ENCODE assay signal across 22 cellular contexts in the genomic region with DNA sequence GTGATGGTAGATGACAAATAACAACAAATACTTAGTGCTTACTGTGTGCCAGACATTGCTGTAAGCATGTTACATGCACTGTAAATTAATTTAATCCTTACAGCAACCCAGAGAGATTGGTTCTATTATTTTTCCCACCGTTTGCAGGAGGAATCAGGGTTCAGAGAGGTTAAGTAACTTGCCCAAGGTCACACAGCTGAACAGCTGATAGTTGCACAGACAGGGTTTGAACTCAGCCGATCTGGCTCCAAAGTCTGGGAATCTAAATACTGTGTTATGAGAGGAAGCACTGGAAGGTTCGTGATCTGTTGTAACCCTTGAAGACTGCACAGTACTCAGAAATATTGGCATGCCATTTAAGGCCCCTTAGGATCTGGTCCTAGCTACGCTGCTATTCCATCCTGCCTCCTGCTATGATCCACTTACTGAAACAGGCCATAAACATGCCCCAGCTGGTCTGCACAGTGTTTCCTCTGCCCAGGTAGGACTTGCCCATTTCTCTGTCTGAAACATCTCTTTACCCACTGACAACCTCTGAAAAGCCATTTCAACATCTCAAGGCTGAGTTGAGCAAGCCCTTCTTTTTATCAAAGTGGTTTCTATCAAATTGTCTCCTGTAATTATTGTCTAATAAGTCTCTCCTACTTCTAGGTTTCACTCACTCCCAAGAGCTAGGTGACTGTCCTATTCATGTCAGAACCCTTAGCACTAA. TPM values are rescaled to one million over a fixed set of nuclear protein-coding genes. Genes with fewer than 3 reads are reported as not detected.
DNase-seq lines count a peak whose midpoint lies in the region; ATAC-seq, FAIRE-seq and TF ChIP-seq lines count a peak whose summit lies in the region.
"Had no signal": no experiment of that assay in that cellular context is flagged by ENCODE, and none has a peak within 500 bp of the region (broad histone marks: within the 10 kb centered on the region; RNA-seq: fewer than 3 reads in every experiment).

No MANE protein-coding gene starts in this region.

- 62% methylated on average over 4 of the region's 4 CpGs for WGBS in A549 (ENCODE audit: missing lambda C conversion rate)

- CTCF ChIA-PET in A549 (lab: Yijun Ruan, JAX) (interaction anchor here (0.6 to 3.1 kb wide), 5 partner anchors 8 to 1037 kb away, joined by 3 to 22 read pairs (median 3); no protein-coding TSS in a partner anchor), HEK293 (lab: Yijun Ruan, JAX) (interaction anchor here (1.9 kb wide), 1 partner anchor 48 kb away, joined by 4 read pairs; no protein-coding TSS in a partner anchor)

- H3K9me3 ChIP-seq in A549 (no peaks in the 10 kb centered on the region), HEK293 (ENCODE audit: control insufficient read depth, insufficient read depth, low read depth, low read length) (no peaks in the 10 kb centered on the region)
- H3K9me3 ChIP-seq: ovary, thoracic aorta had no signal

- no peak for TF ChIP-seq RAD21 in A549 (conservative IDR thresholded peaks at IDR 0.05 in 1 of 2, IDR thresholded peaks at IDR 0.05 in 1 of 2)

- H3K27ac ChIP-seq in A549, result peak overlapping the region; percentile 23 to 46; a peak in 4 of 6 replicates
- H3K27ac ChIP-seq in HEK293 (ENCODE audit: extremely low read depth, low read depth, low read length), result no peak overlapping the region
- H3K27ac ChIP-seq in epithelial cell of prostate, result peak overlapping the region; percentile 39
- H3K27ac ChIP-seq: cardiac muscle cell, ovary had no signal

- H3K36me3 ChIP-seq in HEK293 (ENCODE audit: control insufficient read depth in 2 of 2, insufficient read depth in 1 of 2, low read length in 2 of 2), result no peaks in the 10 kb centered on the region
- H3K36me3 ChIP-seq: cardiac muscle cell, ovary, thoracic aorta had no signal

- DNase-seq in A549 (ENCODE audit: low read depth in 1 of 2, low spot score in 1 of 2) (no peak), epithelial cell of prostate (ENCODE audit: low read depth, low spot score) (peak; percentile 60), mesenteric fat pad (ENCODE audit: low spot score) (peak; percentile 20), posterior cingulate gyrus (no peak), KBM-7 (no peak)
- DNase-seq: activated CD4-positive, alpha-beta T cell treated with anti-CD3 and anti-CD28 coated beads, Interleukin-2, amount 50 U/mL, for 1 hour; activated gamma-delta T cell treated with Interleukin-2 at 50 U/mL for 16 hours; CD4-positive, alpha-beta memory T cell; DMS153; dorsolateral prefrontal cortex; naive thymus-derived CD8-positive, alpha-beta T cell; NCI-H1694 treated with DMSO at 0.1 percent for 48 hours; NCI-H226; NCI-H82; ovary; stimulated activated CD4-positive, alpha-beta T cell treated with anti-CD3 and anti-CD28 coated beads, Interleukin-1b, Interleukin-23, amount 100 ng/mL, for 48 hours; T-helper 17 cell had no signal

- TF ChIP-seq CTCF in A549 (IDR thresholded peaks at IDR 0.05) (no peak), HEK293 (tag by site-specific recombination; IDR thresholded peaks at IDR 0.05) (no peak)

- intact Hi-C loops in posterior cingulate gyrus (cut with DNase I), result no loop called here

- no peak for FAIRE-seq in A549 (lab: Jason Lieb, UNC)

- ATAC-seq in A549 (no peak), HG03432 (IDR thresholded peaks at IDR 0.05; ENCODE audit: unreplicated experiment) (no peak)
- ATAC-seq: naive thymus-derived CD8-positive, alpha-beta T cell; stimulated activated memory B cell treated with anti-CD40 and anti-IgM and Interleukin-4, amounts not matched to agents 10 μg/mL and 1 μg/mL and 100 μg/mL, for 72 hours; T-helper 17 cell had no signal

- in situ Hi-C loops in KBM-7 (cut with MboI; ENCODE audit: low pct_unique_long_range_greater_than_20kb, low sequenced_read_pairs), result loop anchor here (25.0 kb wide), 1 partner anchor 706 kb away; no protein-coding TSS in a partner anchor

- H3K4me3 ChIP-seq in A549, result no peak overlapping the region
- no peak overlapping the region for H3K4me3 ChIP-seq in HEK293 (ENCODE audit: low read depth, low read length)
- H3K4me3 ChIP-seq: cardiac muscle cell, dorsolateral prefrontal cortex, ovary, thoracic aorta had no signal

- POLR2A ChIA-PET in A549 (lab: Yijun Ruan, JAX), result no interaction called here
- POLR2A ChIA-PET in HEK293 (lab: Yijun Ruan, JAX), result no interaction called here

- H3K4me2 ChIP-seq in A549, result no peak overlapping the region

- TF ChIP-seq POLR2A in A549 (IDR thresholded peaks at IDR 0.05; ENCODE audit: low read length), result no peak

- TF ChIP-seq EP300 in A549 (IDR thresholded peaks at IDR 0.05), result no peak

- peaks cover 5% of the 10 kb centered on the region; the same call in 1 of the 3 replicates for H3K4me1 ChIP-seq in A549
- no peaks in the 10 kb centered on the region for H3K4me1 ChIP-seq in HEK293 (ENCODE audit: control insufficient read depth, insufficient read depth, low read length)

TF ChIP-seq in A549, 52 proteins besides CTCF, POLR2A, EP300 and RAD21:
- TF ChIP-seq CEBPB (IDR thresholded peaks at IDR 0.05) (peak; percentile 46 to 60; a peak in 3 of 4 replicates), ZNF302 (CRISPR knock-in tag; IDR thresholded peaks at IDR 0.05) (no peak), BHLHE40 (IDR thresholded peaks at IDR 0.05; ENCODE audit: low read depth, low read length) (no peak), KDM1A (IDR thresholded peaks at IDR 0.05; ENCODE audit: low read depth) (peak; percentile 65; the same call in 1 of the 2 replicates), ZFP36 (IDR thresholded peaks at IDR 0.05; ENCODE audit: borderline replicate concordance, partially characterized antibody) (peak; percentile 81), MAZ (IDR thresholded peaks at IDR 0.05; ENCODE audit: borderline replicate concordance, low read depth, low read length) (no peak), JUN (IDR thresholded peaks at IDR 0.05) (0 out of 5 replicates have a peak, but pooled peaks of 1 of the 2 experiments have one; percentile 28)
TF ChIP-seq in A549: peak in this region for 4.

TF ChIP-seq in HEK293, 187 proteins besides CTCF, POLR2A, EP300 and RAD21:
- TF ChIP-seq ZNF768 (tag by site-specific recombination; IDR thresholded peaks at IDR 0.05), result peak; percentile 87
- TF ChIP-seq, protein P1, sequence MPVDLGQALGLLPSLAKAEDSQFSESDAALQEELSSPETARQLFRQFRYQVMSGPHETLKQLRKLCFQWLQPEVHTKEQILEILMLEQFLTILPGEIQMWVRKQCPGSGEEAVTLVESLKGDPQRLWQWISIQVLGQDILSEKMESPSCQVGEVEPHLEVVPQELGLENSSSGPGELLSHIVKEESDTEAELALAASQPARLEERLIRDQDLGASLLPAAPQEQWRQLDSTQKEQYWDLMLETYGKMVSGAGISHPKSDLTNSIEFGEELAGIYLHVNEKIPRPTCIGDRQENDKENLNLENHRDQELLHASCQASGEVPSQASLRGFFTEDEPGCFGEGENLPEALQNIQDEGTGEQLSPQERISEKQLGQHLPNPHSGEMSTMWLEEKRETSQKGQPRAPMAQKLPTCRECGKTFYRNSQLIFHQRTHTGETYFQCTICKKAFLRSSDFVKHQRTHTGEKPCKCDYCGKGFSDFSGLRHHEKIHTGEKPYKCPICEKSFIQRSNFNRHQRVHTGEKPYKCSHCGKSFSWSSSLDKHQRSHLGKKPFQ (tag by site-specific recombination; IDR thresholded peaks at IDR 0.05), result no peak

RNA-seq across cellular contexts. Expression of gene MRPL33, which starts 40.4 kb away (rescaled TPM):
- 171 and 287 TPM in 2 replicates for polyA plus RNA-seq in A549 (2011; rRNA removed)
- 89.0 and 108 TPM in 2 replicates for polyA plus RNA-seq in A549 (2012; cell fraction: cytosol; rRNA removed)
- polyA plus RNA-seq in A549 (2012; cell fraction: nucleus; rRNA removed), result 16.2 and 28.5 TPM in 2 replicates
- polyA plus RNA-seq in A549 (2017; fragmentation: RNase III; extraction: RNeasy Plus Mini Kit Qiagen cat#74134 plus additional on column Dnase treatment), result 492 to 595 TPM (median 497 TPM) in 3 replicates
- polyA minus RNA-seq in A549 (2011; rRNA and poly(A)+ RNA removed), result 11.8 and 17.2 TPM in 2 replicates
- 71.1 TPM for total RNA-seq in mesenteric fat pad

Comparison
In these comparisons a context has a peak if more than half of its experiments do, and no peak if none do; other contexts are left out.
1. DNase-seq: peak in epithelial cell of prostate (single experiment) and mesenteric fat pad (single experiment); none in A549 (0 of 2), posterior cingulate gyrus (0 of 10) and KBM-7 (single experiment).